Comparison of ENCODE assay signal across 15 cellular contexts in genomic region chr1:8562222-8562621, GRCh38.
"Had no signal": no experiment of that assay in that cellular context is flagged by ENCODE, and none has a peak within 500 bp of the region (broad histone marks: within the 10 kb centered on the region; RNA-seq: fewer than 3 reads in every experiment).

No MANE protein-coding gene starts in this region.

- H3K4me3 ChIP-seq: breast epithelium, esophagus squamous epithelium, prostate gland, testis, upper lobe of right lung had no signal

- H3K27me3 Mint-ChIP-seq: activated CD4-positive, alpha-beta memory T cell treated with anti-CD3 and anti-CD28 coated beads for 36 hours; natural killer cell treated with Interleukin-12 subunit alpha and Interleukin-12 subunit beta and Interleukin-15 and Interleukin-18, amount 100 ng/mL, for 72 hours; stimulated activated naive CD8-positive, alpha-beta T cell treated with anti-CD3 and anti-CD28 coated beads, Interleukin-15, amount 100 ng/mL, for 72 hours had no signal

- H3K4me1 ChIP-seq: breast epithelium, prostate gland, upper lobe of right lung had no signal

- H3K9me3 Mint-ChIP-seq: activated CD4-positive, alpha-beta memory T cell treated with anti-CD3 and anti-CD28 coated beads for 36 hours; natural killer cell treated with Interleukin-12 subunit alpha and Interleukin-12 subunit beta and Interleukin-15 and Interleukin-18, amount 100 ng/mL, for 72 hours; stimulated activated naive CD8-positive, alpha-beta T cell treated with anti-CD3 and anti-CD28 coated beads, Interleukin-15, amount 100 ng/mL, for 72 hours; T-helper 2 cell treated with Interferon-gamma antibody and Interleukin-4, amounts not matched to agents 5 μg/mL and 100 μg/mL, for 36 hours had no signal

- H3K9me3 ChIP-seq: breast epithelium, esophagus squamous epithelium, prostate gland, testis, upper lobe of right lung had no signal

- DNase-seq: activated CD4-positive, alpha-beta memory T cell treated with anti-CD3 and anti-CD28 coated beads for 36 hours; activated naive CD4-positive, alpha-beta T cell; aorta; esophagus squamous epithelium; foreskin fibroblast; stimulated activated CD4-positive, alpha-beta T cell treated with anti-CD3 and anti-CD28 coated beads, Interleukin-12 subunit alpha, Interleukin-12 subunit beta, amount 100 ng/mL, for 4 hours; stimulated activated CD4-positive, alpha-beta T cell treated with anti-CD3 and anti-CD28 coated beads, Interleukin-2, amount 100 ng/mL, for 48 hours; stimulated activated naive CD8-positive, alpha-beta T cell treated with anti-CD3 and anti-CD28 coated beads, Interleukin-15, amount 100 ng/mL, for 72 hours; testis; upper lobe of right lung had no signal

- H3K27me3 ChIP-seq: breast epithelium, esophagus squamous epithelium, testis, upper lobe of right lung had no signal

- H3K4me3 Mint-ChIP-seq: activated CD4-positive, alpha-beta memory T cell treated with anti-CD3 and anti-CD28 coated beads for 36 hours; natural killer cell treated with Interleukin-12 subunit alpha and Interleukin-12 subunit beta and Interleukin-15 and Interleukin-18, amount 100 ng/mL, for 72 hours; stimulated activated naive CD8-positive, alpha-beta T cell treated with anti-CD3 and anti-CD28 coated beads, Interleukin-15, amount 100 ng/mL, for 72 hours; T-helper 2 cell treated with Interferon-gamma antibody and Interleukin-4, amounts not matched to agents 5 μg/mL and 100 μg/mL, for 36 hours had no signal

- H3K27ac ChIP-seq: breast epithelium, esophagus squamous epithelium, prostate gland, testis, upper lobe of right lung had no signal

- H3K36me3 Mint-ChIP-seq: activated CD4-positive, alpha-beta memory T cell treated with anti-CD3 and anti-CD28 coated beads for 36 hours; natural killer cell treated with Interleukin-12 subunit alpha and Interleukin-12 subunit beta and Interleukin-15 and Interleukin-18, amount 100 ng/mL, for 72 hours had no signal

- H3K36me3 ChIP-seq: breast epithelium, esophagus squamous epithelium, prostate gland, upper lobe of right lung had no signal

- H3K27ac Mint-ChIP-seq: activated CD4-positive, alpha-beta memory T cell treated with anti-CD3 and anti-CD28 coated beads for 36 hours; stimulated activated naive CD8-positive, alpha-beta T cell treated with anti-CD3 and anti-CD28 coated beads, Interleukin-15, amount 100 ng/mL, for 72 hours had no signal

- ATAC-seq: natural killer cell treated with Interleukin-12 subunit alpha and Interleukin-12 subunit beta and Interleukin-15 and Interleukin-18, amount 100 ng/mL, for 72 hours; sciatic nerve; stimulated activated naive CD8-positive, alpha-beta T cell treated with anti-CD3 and anti-CD28 coated beads, Interleukin-15, amount 100 ng/mL, for 72 hours; upper lobe of right lung had no signal
